In the genomic region with DNA sequence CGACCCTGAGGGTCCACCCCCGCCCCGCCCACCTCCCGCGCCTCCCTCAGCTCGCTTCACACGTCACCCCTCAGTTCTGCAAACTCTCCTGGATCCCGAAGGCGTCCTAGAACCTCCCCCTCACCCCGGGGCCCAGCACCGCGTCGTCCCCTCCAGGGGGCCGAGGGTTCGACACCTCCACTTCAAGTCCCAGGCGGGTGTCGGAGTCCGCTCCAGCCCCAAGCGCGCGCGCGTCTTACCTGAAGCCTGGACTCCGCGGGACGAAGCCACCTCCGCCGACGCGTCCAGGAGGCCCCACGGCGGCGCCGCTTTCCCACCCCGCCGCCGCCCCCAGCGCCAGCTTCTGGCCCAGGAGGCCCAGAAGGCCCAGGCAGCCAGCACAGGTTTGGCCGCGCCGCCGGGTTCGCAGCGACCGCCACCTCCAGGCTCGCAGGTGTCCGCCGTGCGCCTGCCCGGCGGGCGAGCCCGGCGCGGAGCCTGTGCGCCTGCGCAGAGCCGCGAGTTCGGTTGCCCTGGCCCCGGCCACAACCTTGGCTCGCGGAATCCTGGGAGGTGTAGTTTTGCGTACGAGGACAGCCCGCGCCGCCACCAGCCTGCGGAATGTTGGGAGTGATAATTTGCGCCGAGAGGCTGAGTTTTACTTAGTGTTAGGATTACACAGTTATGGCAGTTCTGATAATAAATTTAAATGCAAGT, we compare ENCODE assay signal across 8 cellular contexts. TPM values are rescaled to one million over a fixed set of nuclear protein-coding genes. Genes with fewer than 3 reads are reported as not detected.
A peak's percentile ranks its signal among the peaks of the same experiment; 100 is the strongest.
DNase-seq lines count a peak whose midpoint lies in the region; ATAC-seq lines count a peak whose summit lies in the region.

A gene (minus strand): TSS at position 483 of the 696 bp plus-strand sequence. CDS start 24,648 bp downstream, outside the sequence.

- H3K36me3 Mint-ChIP-seq in dendritic cell treated with granulocyte-macrophage colony-stimulating factor and Interleukin-4, amounts not matched to agents 40 ng/mL and 50 ng/mL, for 4 days (ENCODE audit: low read depth): no peaks in the 10 kb centered on the region

- DNase-seq in ACHN (peak; percentile 86), NCI-H526 (lab: John Stamatoyannopoulos, UW) (peak; percentile 21 to 93), left lobe of liver (ENCODE audit: low spot score) (peak; percentile 94)
- DNase-seq in activated CD4-positive, alpha-beta T cell treated with anti-CD3 and anti-CD28 coated beads, Interleukin-2, amount 50 U/mL, for 4 hours: peak; percentile 81 to 83
- DNase-seq in stimulated activated CD4-positive, alpha-beta T cell treated with anti-CD3 and anti-CD28 coated beads, Interleukin-1b, Interleukin-23, amount 100 ng/mL, for 4 hours (ENCODE audit: low read depth in 2 of 2): peak; percentile 82 to 84

- peak within 1 kb of the TSS; percentile 84 for H3K4me3 Mint-ChIP-seq in dendritic cell treated with granulocyte-macrophage colony-stimulating factor and Interleukin-4, amounts not matched to agents 40 ng/mL and 50 ng/mL, for 4 days

- no peaks in the 10 kb centered on the region for H3K9me3 Mint-ChIP-seq in dendritic cell treated with granulocyte-macrophage colony-stimulating factor and Interleukin-4, amounts not matched to agents 40 ng/mL and 50 ng/mL, for 4 days

- ATAC-seq in GM18907 (IDR thresholded peaks at IDR 0.05; ENCODE audit: unreplicated experiment) (peak; percentile 85), HG03342 (IDR thresholded peaks at IDR 0.05; ENCODE audit: unreplicated experiment) (peak; percentile 93), left lobe of liver (peak; percentile 98)

- H3K27me3 Mint-ChIP-seq in dendritic cell treated with granulocyte-macrophage colony-stimulating factor and Interleukin-4, amounts not matched to agents 40 ng/mL and 50 ng/mL, for 4 days: peaks cover 16% of the 10 kb centered on the region

- intact Hi-C loops in dendritic cell treated with granulocyte-macrophage colony-stimulating factor and Interleukin-4, amounts not matched to agents 40 ng/mL and 50 ng/mL, for 4 days (cut with micrococcal nuclease): no loop called here

- in situ Hi-C loops in ACHN (cut with HindIII; ENCODE audit: low pct_ligation_motif_present, low pct_unique_long_range_greater_than_20kb, low sequenced_read_pairs): no loop called here

- peaks cover 11% of the 10 kb centered on the region for H3K4me1 Mint-ChIP-seq in dendritic cell treated with granulocyte-macrophage colony-stimulating factor and Interleukin-4, amounts not matched to agents 40 ng/mL and 50 ng/mL, for 4 days (ENCODE audit: low read depth)

- H3K27ac Mint-ChIP-seq in dendritic cell treated with granulocyte-macrophage colony-stimulating factor and Interleukin-4, amounts not matched to agents 40 ng/mL and 50 ng/mL, for 4 days: peak within 1 kb of the TSS; percentile 53

RNA-seq across cellular contexts. Expression of the gene that starts here (rescaled TPM):
- total RNA-seq in left lobe of liver: 5.2 TPM

Comparison
In these comparisons a context has a peak if more than half of its experiments do, and no peak if none do; other contexts are left out.
1. Peak in every context shown above with its lines: DNase-seq and ATAC-seq.